In the genomic region with DNA sequence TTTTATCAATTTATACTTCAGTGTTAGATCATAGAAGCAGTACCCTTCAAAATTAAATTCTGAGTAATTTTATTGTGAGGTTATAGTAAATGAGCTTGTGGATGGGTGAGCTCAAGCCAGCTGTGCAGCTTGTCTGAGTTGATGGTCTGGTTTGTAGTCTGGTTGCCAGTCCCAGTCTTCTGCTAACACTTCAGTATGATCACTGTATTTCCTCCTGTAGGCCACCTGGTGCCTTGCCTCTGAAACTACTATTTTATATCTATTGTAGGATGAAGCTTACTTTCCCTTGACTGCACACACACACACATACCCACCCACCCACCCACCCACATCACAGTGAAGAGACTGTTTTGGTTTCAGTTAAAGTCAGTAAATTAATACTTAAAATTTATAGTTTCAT, we compare ENCODE assay signal across 8 cellular contexts.
DNase-seq lines count a peak whose midpoint lies in the region; ATAC-seq and TF ChIP-seq lines count a peak whose summit lies in the region.

No MANE protein-coding gene starts in this region.

- H3K79me2 ChIP-seq in fibroblast of lung (ENCODE audit: control insufficient read depth, insufficient read depth, low read length): no peaks in the 10 kb centered on the region

- DNase-seq in NCI-H2107 treated with DMSO at 0.1 percent for 48 hours (lab: John Stamatoyannopoulos, UW; ENCODE audit: unreplicated experiment) (peak; percentile 33), NCI-H2107 (lab: John Stamatoyannopoulos, UW) (no peak), SKM-1 (lab: John Stamatoyannopoulos, UW; ENCODE audit: unreplicated experiment) (peak; percentile 1), fibroblast of lung (ENCODE audit: low read depth in 2 of 2) (peak; percentile 27 to 49), vagina (ENCODE audit: extremely low spot score in 2 of 2) (no peak), T1000 (lab: John Stamatoyannopoulos, UW) (no peak)

- no peaks in the 10 kb centered on the region for H3K9me3 ChIP-seq in fibroblast of lung (ENCODE audit: control insufficient read depth, insufficient read depth, low read depth, low read length)
- no peaks in the 10 kb centered on the region for H3K9me3 ChIP-seq in vagina

- H3K27ac ChIP-seq in fibroblast of lung (ENCODE audit: insufficient read depth, low read length) (no peak overlapping the region), vagina (no peak overlapping the region)

- no peak overlapping the region for H3K9ac ChIP-seq in fibroblast of lung (ENCODE audit: insufficient read depth, low read length)

- no peaks in the 10 kb centered on the region for H3K36me3 ChIP-seq in fibroblast of lung (ENCODE audit: control insufficient read depth, insufficient read depth, low read length)
- H3K36me3 ChIP-seq in vagina: no peaks in the 10 kb centered on the region

- no peak overlapping the region for H2AFZ ChIP-seq in fibroblast of lung (ENCODE audit: low read length)

- TF ChIP-seq CTCF in fibroblast of lung (conservative IDR thresholded peaks at IDR 0.05 in 1 of 2, IDR thresholded peaks at IDR 0.05 in 1 of 2; ENCODE audit: low read depth in 1 of 2, low read length in 2 of 2): peak in 1 of 2 donors; percentile 6
- no peak for TF ChIP-seq CTCF in vagina (IDR thresholded peaks at IDR 0.05)

- no peak overlapping the region for H3K4me2 ChIP-seq in fibroblast of lung (ENCODE audit: extremely low read depth, insufficient read depth, low read length)

- H3K4me1 ChIP-seq in fibroblast of lung (ENCODE audit: control insufficient read depth, extremely low read depth, insufficient read depth, low read length) (no peaks in the 10 kb centered on the region), vagina (no peaks in the 10 kb centered on the region)

- no peaks in the 10 kb centered on the region for H4K20me1 ChIP-seq in fibroblast of lung (ENCODE audit: control insufficient read depth, extremely low read depth, insufficient read depth, low read length)

- ATAC-seq in HG03175 (IDR thresholded peaks at IDR 0.05; ENCODE audit: unreplicated experiment) (peak; percentile 57), GM21619 (IDR thresholded peaks at IDR 0.05; ENCODE audit: unreplicated experiment) (no peak)

- H3K27me3 ChIP-seq in fibroblast of lung (ENCODE audit: control insufficient read depth, insufficient read depth, low read length) (no peaks in the 10 kb centered on the region), vagina (no peaks in the 10 kb centered on the region)

- H3K4me3 ChIP-seq in fibroblast of lung (replicated peaks in 1 of 4; ENCODE audit: control extremely low read depth in 1 of 4, insufficient read depth in 1 of 4, low read depth in 3 of 4, low read length in 4 of 4): no peak overlapping the region
- no peak overlapping the region for H3K4me3 ChIP-seq in vagina

- intact Hi-C loops in vagina (cut with DNase I): no loop called here

- TF ChIP-seq POLR2A in vagina (IDR thresholded peaks at IDR 0.05): no peak

Comparison
In these comparisons a context has a peak if more than half of its experiments do, and no peak if none do; other contexts are left out.
1. DNase-seq: peak in NCI-H2107 treated with DMSO at 0.1 percent for 48 hours (single experiment), SKM-1 (single experiment) and fibroblast of lung (2 of 2); none in NCI-H2107 (single experiment), vagina (0 of 2) and T1000 (single experiment).